Comparison of ENCODE assay signal across 8 cellular contexts in genomic region chr19:17473041-17473440, GRCh38. TPM values are rescaled to one million over a fixed set of nuclear protein-coding genes. Genes with fewer than 3 reads are reported as not detected.
DNase-seq lines count a peak whose midpoint lies in the region; ATAC-seq, FAIRE-seq and TF ChIP-seq lines count a peak whose summit lies in the region.
"Had no signal": no experiment of that assay in that cellular context is flagged by ENCODE, and none has a peak within 500 bp of the region (broad histone marks: within the 10 kb centered on the region; RNA-seq: fewer than 3 reads in every experiment).

No MANE protein-coding gene starts in this region.

- no peak for TF ChIP-seq CTCF in AG04450 (IDR thresholded peaks at IDR 0.05; ENCODE audit: low read depth, low read length)
- no peak for TF ChIP-seq CTCF in breast epithelium (IDR thresholded peaks at IDR 0.05)
- no peak for TF ChIP-seq CTCF in WTC11 (IDR thresholded peaks at IDR 0.05)

- H3K4me3 ChIP-seq in AG04450 (ENCODE audit: low read depth, low read length) (no peak overlapping the region), breast epithelium (no peak overlapping the region)

- H3K27ac ChIP-seq in AG04450 (ENCODE audit: low read depth, low read length) (no peak overlapping the region), breast epithelium (peak overlapping the region; percentile 55 to 58)
- H3K27ac ChIP-seq: parathyroid adenoma had no signal

- ATAC-seq in WTC11, result no peak

- intact Hi-C loops in breast epithelium (cut with DNase I; ENCODE audit: low total_unique reads), result no loop called here

- DNase-seq in AG04450 (ENCODE audit: low read depth, low spot score) (peak; percentile 57), M059J (ENCODE audit: low read depth) (peak; percentile 85), breast epithelium (ENCODE audit: low spot score in 2 of 2) (no peak), WTC11 (ENCODE audit: low spot score) (no peak), RCC 7860 (ENCODE audit: low spot score) (no peak)
- DNase-seq in stimulated activated naive CD4-positive, alpha-beta T cell (lab: John Stamatoyannopoulos, UW), result no peak

- POLR2A ChIA-PET in AG04450 (lab: Yijun Ruan, JAX) (no interaction called here), WTC11 (lab: Charles Lee) (no interaction called here)

- H3K27me3 Mint-ChIP-seq in WTC11 (ENCODE audit: low read depth), result peaks cover 37% of the 10 kb centered on the region

- no peaks in the 10 kb centered on the region for H3K27me3 ChIP-seq in AG04450 (ENCODE audit: control insufficient read depth, insufficient read depth, low read length)
- no peaks in the 10 kb centered on the region for H3K27me3 ChIP-seq in breast epithelium

- H3K36me3 ChIP-seq in breast epithelium, result no peaks in the 10 kb centered on the region

- no peak overlapping the region for H3K4me3 Mint-ChIP-seq in WTC11

- no peak for FAIRE-seq in RCC 7860 (lab: Jason Lieb, UNC)
- FAIRE-seq: urothelium cell line had no signal

- H3K4me1 Mint-ChIP-seq in WTC11, result peaks cover 16% of the 10 kb centered on the region

- CTCF ChIA-PET in AG04450 (lab: Charles Lee), result interaction anchor here (1.3 kb wide), 1 partner anchor 32 kb away, joined by 3 read pairs; no protein-coding TSS in a partner anchor
- CTCF ChIA-PET in WTC11 (lab: Charles Lee), result interaction anchor here (0.7 to 3.5 kb wide), 2 partner anchors 23 to 38 kb away, joined by 3 to 24 read pairs; partner anchors contain the start of gene PGLS

- no peaks in the 10 kb centered on the region for H3K36me3 Mint-ChIP-seq in WTC11

- H3K9me3 ChIP-seq in AG04450 (ENCODE audit: control insufficient read depth, insufficient read depth, low read length), result no peaks in the 10 kb centered on the region
- H3K9me3 ChIP-seq in breast epithelium, result no peaks in the 10 kb centered on the region

- no peak overlapping the region for H3K27ac Mint-ChIP-seq in WTC11

- H3K9me3 Mint-ChIP-seq in WTC11, result no peaks in the 10 kb centered on the region

- TF ChIP-seq POLR2A in breast epithelium (IDR thresholded peaks at IDR 0.05), result no peak

- peaks cover 11 to 17% of the 10 kb centered on the region in 2 donors for H3K4me1 ChIP-seq in breast epithelium

TF ChIP-seq in WTC11, 78 proteins besides CTCF, POLR2A, EP300 and RAD21:
- TF ChIP-seq TEAD1 (CRISPR knock-in tag; IDR thresholded peaks at IDR 0.05) (no peak), MLX (CRISPR knock-in tag; IDR thresholded peaks at IDR 0.05) (no peak), GRHL2 (CRISPR knock-in tag; IDR thresholded peaks at IDR 0.05; ENCODE audit: insufficient replicate concordance, severe bottlenecking) (no peak), FOXP1 (CRISPR knock-in tag; IDR thresholded peaks at IDR 0.05; ENCODE audit: borderline replicate concordance) (no peak), ETV6 (CRISPR knock-in tag; IDR thresholded peaks at IDR 0.05) (no peak), SOX15 (CRISPR knock-in tag; IDR thresholded peaks at IDR 0.05) (no peak), ZNF263 (CRISPR knock-in tag; IDR thresholded peaks at IDR 0.05; ENCODE audit: low read depth) (no peak), ZBTB43 (CRISPR knock-in tag; IDR thresholded peaks at IDR 0.05) (no peak), ZNF232 (CRISPR knock-in tag; IDR thresholded peaks at IDR 0.05) (no peak), NFE2L1 (CRISPR knock-in tag; IDR thresholded peaks at IDR 0.05) (no peak), ATF1 (CRISPR knock-in tag; IDR thresholded peaks at IDR 0.05) (no peak), KAT7 (CRISPR knock-in tag; IDR thresholded peaks at IDR 0.05; ENCODE audit: borderline replicate concordance) (no peak), MXD4 (CRISPR knock-in tag; IDR thresholded peaks at IDR 0.05; ENCODE audit: borderline replicate concordance) (no peak)

RNA-seq across cellular contexts. Expression of gene SLC27A1, which starts 2.7 kb away (rescaled TPM):
- polyA plus RNA-seq in AG04450 (2011; rRNA removed), result 8.3 and 9.4 TPM in 2 replicates
- 6.5 and 7.6 TPM in 2 replicates for polyA minus RNA-seq in AG04450 (2011; rRNA and poly(A)+ RNA removed)
- 4.8 and 12.2 TPM in 2 replicates for total RNA-seq in M059J (2014; rRNA removed; shearing (Covaris generic))
- total RNA-seq in breast epithelium, result 10 to 100 TPM; 32.4 to 35.4 (median 34.8) TPM
- 8.6 to 12.1 TPM (median 10.1 TPM) in 3 replicates for total RNA-seq in WTC11 (2021)

RNA-seq across cellular contexts. Expression of gene NXNL1, which starts 12.3 kb away (rescaled TPM):
- polyA plus RNA-seq in AG04450 (2011; rRNA removed), result not detected in 2 replicates
- polyA minus RNA-seq in AG04450 (2011; rRNA and poly(A)+ RNA removed), result not detected in 2 replicates
- total RNA-seq in M059J (2014; rRNA removed; shearing (Covaris generic)), result not detected in 2 replicates
- total RNA-seq in breast epithelium (under 1 TPM in 1 of 3 donors, not detected in 2; 0.64 TPM), WTC11 (2021) (not detected in 3 replicates)

RNA-seq across cellular contexts. Expression of gene TMEM221, which starts 24.6 kb away (rescaled TPM):
- 0.05 and 0.07 TPM in 2 replicates for polyA plus RNA-seq in AG04450 (2011; rRNA removed)
- not detected in 2 replicates for polyA minus RNA-seq in AG04450 (2011; rRNA and poly(A)+ RNA removed)
- 0.25 TPM in 1 of 2 replicates, not detected in the other for total RNA-seq in M059J (2014; rRNA removed; shearing (Covaris generic))
- total RNA-seq in breast epithelium (under 1 TPM; 0.33 to 0.73 (median 0.64) TPM), WTC11 (2021) (1.2 to 2.9 TPM (median 2.3 TPM) in 3 replicates)

RNA-seq across cellular contexts. Expression of gene PGLS, which starts 38.4 kb away (rescaled TPM):
- 40.5 and 60.8 TPM in 2 replicates for polyA plus RNA-seq in AG04450 (2011; rRNA removed)
- polyA minus RNA-seq in AG04450 (2011; rRNA and poly(A)+ RNA removed), result 59.9 and 79.3 TPM in 2 replicates
- 53.3 and 66.8 TPM in 2 replicates for total RNA-seq in M059J (2014; rRNA removed; shearing (Covaris generic))
- total RNA-seq in breast epithelium (10 to 100 TPM; 62.2 to 89.8 (median 72.4) TPM), WTC11 (2021) (81.7 to 108 TPM (median 108 TPM) in 3 replicates)

RNA-seq across cellular contexts. Expression of gene MVB12A, which starts 53.2 kb away (rescaled TPM):
- 22.5 and 30.1 TPM in 2 replicates for polyA plus RNA-seq in AG04450 (2011; rRNA removed)
- 13.0 and 22.6 TPM in 2 replicates for polyA minus RNA-seq in AG04450 (2011; rRNA and poly(A)+ RNA removed)
- total RNA-seq in M059J (2014; rRNA removed; shearing (Covaris generic)), result 144 and 151 TPM in 2 replicates
- total RNA-seq in breast epithelium (10 to 100 TPM; 51.5 to 76.4 (median 74.1) TPM), WTC11 (2021) (58.7 to 78.6 TPM (median 70.8 TPM) in 3 replicates)

Comparison
In these comparisons a context has a peak if more than half of its experiments do, and no peak if none do; other contexts are left out.
1. DNase-seq: peak in AG04450 (single experiment) and M059J (single experiment); none in breast epithelium (0 of 2), stimulated activated naive CD4-positive, alpha-beta T cell (0 of 6), WTC11 (single experiment) and RCC 7860 (single experiment).